8 cellular contexts compared by ENCODE assay signal in genomic region chr2:226836548-226836885, GRCh38. TPM values are rescaled to one million over a fixed set of nuclear protein-coding genes. Genes with fewer than 3 reads are reported as not detected.
A peak's percentile ranks its signal among the peaks of the same experiment; 100 is the strongest.
DNase-seq lines count a peak whose midpoint lies in the region; ATAC-seq, FAIRE-seq and TF ChIP-seq lines count a peak whose summit lies in the region.

No MANE protein-coding gene starts in this region.

- peak overlapping the region; percentile 98 for H3K4me3 Mint-ChIP-seq in CD4-positive, alpha-beta T cell

- no peaks in the 10 kb centered on the region for H3K27me3 ChIP-seq in CD4-positive, alpha-beta T cell (ENCODE audit: control insufficient read depth, insufficient read depth, low read length)
- H3K27me3 ChIP-seq in OCI-LY1 (ENCODE audit: insufficient read depth, low read length) (no peaks in the 10 kb centered on the region), endothelial cell of umbilical vein (ENCODE audit: control insufficient read depth in 2 of 2, insufficient read depth in 2 of 2, low read length in 2 of 2) (no peaks in the 10 kb centered on the region), ovary (no peaks in the 10 kb centered on the region)

- BruUV-seq in endothelial cell of umbilical vein (replicated peaks; lab: Mats Ljungman, UMichigan), result no TSS peak

- dilution Hi-C loops in endothelial cell of umbilical vein (cut with MboI; ENCODE audit: extremely low pct_ligation_motif_present, low sequenced_read_pairs), result no loop called here

- H3K4me1 Mint-ChIP-seq in CD4-positive, alpha-beta T cell (ENCODE audit: low read depth), result peaks cover 79% of the 10 kb centered on the region

- CTCF ChIA-PET in CD4-positive, alpha-beta T cell (lab: Charles Lee), result interaction anchor here (1.4 to 2.8 kb wide), 2 partner anchors 12 to 36 kb away, joined by 4 to 10 read pairs; partner anchors contain the start of gene IRS1
- CTCF ChIA-PET in endothelial cell of umbilical vein (lab: Charles Lee), result interaction anchor here (0.9 to 1.2 kb wide), 3 partner anchors 25 to 1171 kb away, joined by 3 to 4 read pairs (median 4); no protein-coding TSS in a partner anchor

- no peaks in the 10 kb centered on the region for H3K9me1 ChIP-seq in endothelial cell of umbilical vein (replicated peaks; ENCODE audit: control insufficient read depth, extremely low read depth, insufficient read depth, low read length)

- H3K9me3 ChIP-seq in CD4-positive, alpha-beta T cell (ENCODE audit: control insufficient read depth, low read length), result no peaks in the 10 kb centered on the region
- H3K9me3 ChIP-seq in OCI-LY1 (ENCODE audit: low read length) (no peaks in the 10 kb centered on the region), endothelial cell of umbilical vein (replicated peaks; ENCODE audit: control insufficient read depth, insufficient read depth, low read length) (no peaks in the 10 kb centered on the region), ovary (no peaks in the 10 kb centered on the region)

- peak overlapping the region; percentile 99 for H3K27ac ChIP-seq in CD4-positive, alpha-beta T cell (ENCODE audit: low read depth, low read length)
- H3K27ac ChIP-seq in OCI-LY1 (ENCODE audit: low read depth, low read length, poor library complexity, severe bottlenecking) (peak overlapping the region; percentile 97), endothelial cell of umbilical vein (ENCODE audit: insufficient read depth, low read depth, low read length) (peak overlapping the region; percentile 84), ovary (peak overlapping the region; percentile 90 to 95)

- H3K27me3 Mint-ChIP-seq in CD4-positive, alpha-beta T cell, result no peaks in the 10 kb centered on the region

- TF ChIP-seq CTCF in CD4-positive, alpha-beta T cell (IDR thresholded peaks at IDR 0.05), result no peak
- TF ChIP-seq CTCF in OCI-LY1 (IDR thresholded peaks at IDR 0.05; ENCODE audit: low read length) (no peak), endothelial cell of umbilical vein (IDR thresholded peaks at IDR 0.05; ENCODE audit: extremely low read depth in 1 of 2, insufficient read depth in 1 of 2, low read depth in 1 of 2, low read length in 2 of 2) (no peak), ovary (IDR thresholded peaks at IDR 0.05) (no peak)

- H3K36me3 Mint-ChIP-seq in CD4-positive, alpha-beta T cell (ENCODE audit: low read depth), result peaks cover 18% of the 10 kb centered on the region

- no peaks in the 10 kb centered on the region for H3K9me2 ChIP-seq in OCI-LY1 (ENCODE audit: low read depth, low read length)

- 0 to 2% (median 1%) methylated on average over 6 of the region's 6 CpGs for WGBS in ovary, 3 donors

- H3K9ac ChIP-seq in OCI-LY1 (ENCODE audit: low read length) (peak overlapping the region; percentile 93), endothelial cell of umbilical vein (replicated peaks; ENCODE audit: extremely low read depth, insufficient read depth, low read length) (peak overlapping the region; percentile 77)

- intact Hi-C loops in CD4-positive, alpha-beta T cell (cut with DNase I, micrococcal nuclease), result loop anchor here (1.0 to 10.0 kb wide), 5 partner anchors 36 to 638 kb away; partner anchors contain the start of genes MFF (in 2 of the 2) and AGFG1 (in 1 of the 2)
- intact Hi-C loops in endothelial cell of umbilical vein (cut with micrococcal nuclease), result loop anchor here (1.0 to 5.0 kb wide), 4 partner anchors 45 to 1099 kb away; no protein-coding TSS in a partner anchor
- intact Hi-C loops in ovary (cut with DNase I), result loop anchor here in 3 of 4 donors (10.0 kb wide), 1 partner anchor 148 kb away; no protein-coding TSS in a partner anchor

- no peaks in the 10 kb centered on the region for H3K9me3 Mint-ChIP-seq in CD4-positive, alpha-beta T cell

- H3K27ac Mint-ChIP-seq in CD4-positive, alpha-beta T cell, result peak overlapping the region; percentile 100

- H3K4me2 ChIP-seq in OCI-LY1 (ENCODE audit: low read length), result peak overlapping the region; percentile 95
- H3K4me2 ChIP-seq in endothelial cell of umbilical vein (ENCODE audit: insufficient read depth, low read length), result peak overlapping the region; percentile 80

- no peak for DNase-seq in CD4-positive, alpha-beta T cell
- DNase-seq in endothelial cell of umbilical vein (ENCODE audit: low read depth, low spot score) (no peak), ovary (no peak), amygdala (lab: John Stamatoyannopoulos, UW) (no peak), GM19238 (ENCODE audit: insufficient read length, low spot score) (no peak), cortex of kidney (lab: John Stamatoyannopoulos, UW) (no peak)

- H4K20me1 ChIP-seq in OCI-LY1 (ENCODE audit: insufficient read depth, low read length) (no peaks in the 10 kb centered on the region), endothelial cell of umbilical vein (replicated peaks; ENCODE audit: control insufficient read depth, extremely low read depth, insufficient read depth, low read length) (no peaks in the 10 kb centered on the region)

- H3K4me1 ChIP-seq in OCI-LY1 (ENCODE audit: insufficient read depth, low read length, severe bottlenecking) (peaks cover 63% of the 10 kb centered on the region), endothelial cell of umbilical vein (ENCODE audit: control insufficient read depth, extremely low read depth, insufficient read depth, low read length) (peaks cover 16% of the 10 kb centered on the region), ovary (ENCODE audit: insufficient read depth) (peaks cover 2% of the 10 kb centered on the region)

- H3K79me2 ChIP-seq in OCI-LY1 (ENCODE audit: insufficient read depth, low read length) (peaks cover 17% of the 10 kb centered on the region; the same call in 1 of the 2 replicates), endothelial cell of umbilical vein (ENCODE audit: control insufficient read depth, insufficient read depth, low read length) (peaks cover 2% of the 10 kb centered on the region)

- ATAC-seq in CD4-positive, alpha-beta T cell (ENCODE audit: poor library complexity), result peak; percentile 8
- peak; percentile 5 for ATAC-seq in GM21717 (IDR thresholded peaks at IDR 0.05; ENCODE audit: unreplicated experiment)

- H2AFZ ChIP-seq in OCI-LY1 (ENCODE audit: low read length), result no peak overlapping the region
- peak overlapping the region; percentile 86 for H2AFZ ChIP-seq in endothelial cell of umbilical vein (ENCODE audit: low read depth, low read length)

- H3K4me3 ChIP-seq in OCI-LY1 (ENCODE audit: low read depth, low read length, poor library complexity, severe bottlenecking) (peak overlapping the region; percentile 74), endothelial cell of umbilical vein (replicated peaks in 1 of 3; ENCODE audit: insufficient read depth in 1 of 3, low read depth in 1 of 3, low read length in 3 of 3) (peak overlapping the region; percentile 74 to 84 (median 82)), ovary (peak overlapping the region; percentile 85)

- peaks cover 15% of the 10 kb centered on the region for H3K36me3 ChIP-seq in OCI-LY1 (ENCODE audit: insufficient read depth, low read length)
- no peaks in the 10 kb centered on the region for H3K36me3 ChIP-seq in endothelial cell of umbilical vein (ENCODE audit: control insufficient read depth in 2 of 2, extremely low read depth in 1 of 2, insufficient read depth in 2 of 2, low read length in 2 of 2)
- no peaks in the 10 kb centered on the region for H3K36me3 ChIP-seq in ovary

- FAIRE-seq in endothelial cell of umbilical vein (lab: Jason Lieb, UNC), result no peak

- TF ChIP-seq EP300 in ovary (IDR thresholded peaks at IDR 0.05), result no peak

- POLR2A ChIA-PET in CD4-positive, alpha-beta T cell (lab: Charles Lee), result interaction anchor here (0.6 to 3.1 kb wide), 15 partner anchors 9 to 653 kb away, joined by 3 to 38 read pairs (median 5); partner anchors contain the start of genes IRS1 and MFF
- POLR2A ChIA-PET in endothelial cell of umbilical vein (lab: Charles Lee), result no interaction called here

- H3F3A ChIP-seq in OCI-LY1 (ENCODE audit: insufficient read depth, low read length), result 0 out of 2 replicates have a peak, but pooled peaks cover 10% of the 10 kb centered on the region

- no peak for TF ChIP-seq POLR2A in endothelial cell of umbilical vein (IDR thresholded peaks at IDR 0.05; ENCODE audit: low read depth, low read length)
- TF ChIP-seq POLR2A in ovary (IDR thresholded peaks at IDR 0.05), result no peak

TF ChIP-seq in endothelial cell of umbilical vein, 7 proteins besides CTCF, POLR2A, EP300 and RAD21 (continues in another document):
- TF ChIP-seq JUN (IDR thresholded peaks at IDR 0.05; ENCODE audit: borderline replicate concordance, insufficient read depth, insufficient read length, low read depth), result no peak
- no peak for TF ChIP-seq GATA2 (IDR thresholded peaks at IDR 0.05; ENCODE audit: insufficient read depth, insufficient read length, low read depth, low read length)
- no peak for TF ChIP-seq FOS (IDR thresholded peaks at IDR 0.05; ENCODE audit: borderline replicate concordance, insufficient read depth, low read length)
- TF ChIP-seq EZH2 (IDR thresholded peaks at IDR 0.05; ENCODE audit: borderline replicate concordance, low read depth, low read length, severe bottlenecking), result no peak
- TF ChIP-seq MYC (IDR thresholded peaks at IDR 0.05; ENCODE audit: low read depth, low read length), result no peak
- TF ChIP-seq POLR2AphosphoS5 (IDR thresholded peaks at IDR 0.05; ENCODE audit: insufficient read depth, low read depth, low read length), result no peak

RNA-seq across cellular contexts. Expression of gene RHBDD1, which starts 0.7 kb away (rescaled TPM):
- 10 to 100 TPM; 43.8 to 47.1 TPM for total RNA-seq in CD4-positive, alpha-beta T cell
- 16.1 and 19.4 TPM in 2 replicates for total RNA-seq in endothelial cell of umbilical vein
- 6.4 and 6.8 TPM in 2 replicates for polyA plus RNA-seq in endothelial cell of umbilical vein
- polyA plus RNA-seq in endothelial cell of umbilical vein (2011; cell fraction: cytosol; rRNA removed), result 5.7 and 6.1 TPM in 2 replicates
- polyA plus RNA-seq in endothelial cell of umbilical vein (2011; cell fraction: nucleus; rRNA removed), result 10.2 and 10.6 TPM in 2 replicates
- polyA plus RNA-seq in endothelial cell of umbilical vein (2012), result 11.6 and 14.2 TPM in 2 replicates
- polyA minus RNA-seq in endothelial cell of umbilical vein, result 26.2 and 35.5 TPM in 2 replicates
- 6.5 TPM for polyA minus RNA-seq in endothelial cell of umbilical vein (2011; cell fraction: cytosol; rRNA and poly(A)+ RNA removed)
- 37.7 and 54.9 TPM in 2 replicates for polyA minus RNA-seq in endothelial cell of umbilical vein (2011; cell fraction: nucleus; rRNA and poly(A)+ RNA removed)
- total RNA-seq in ovary, result 10 to 100 TPM; 18.5 to 95.8 (median 62.4) TPM
- 10 to 100 TPM; 11.5 to 44.9 TPM for polyA plus RNA-seq in ovary

RNA-seq across cellular contexts. Expression of gene IRS1, which starts 36.9 kb away (rescaled TPM):
- total RNA-seq in CD4-positive, alpha-beta T cell, result 1 to 10 TPM; 2.9 TPM
- total RNA-seq in endothelial cell of umbilical vein (0.05 and 0.11 TPM in 2 replicates), ovary (10 to 100 TPM; 29.5 to 87.0 (median 45.1) TPM)
- polyA plus RNA-seq in endothelial cell of umbilical vein (0.10 and 0.13 TPM in 2 replicates), ovary (10 to 100 TPM; 22.3 to 40.2 TPM)
- polyA plus RNA-seq in endothelial cell of umbilical vein (2011; cell fraction: cytosol; rRNA removed), result 0.03 and 0.08 TPM in 2 replicates
- 0.05 and 0.07 TPM in 2 replicates for polyA plus RNA-seq in endothelial cell of umbilical vein (2011; cell fraction: nucleus; rRNA removed)
- polyA plus RNA-seq in endothelial cell of umbilical vein (2012), result 0.56 and 0.64 TPM in 2 replicates
- 0.15 and 0.17 TPM in 2 replicates for polyA minus RNA-seq in endothelial cell of umbilical vein
- polyA minus RNA-seq in endothelial cell of umbilical vein (2011; cell fraction: cytosol; rRNA and poly(A)+ RNA removed), result 0.10 TPM
- 0.24 and 0.34 TPM in 2 replicates for polyA minus RNA-seq in endothelial cell of umbilical vein (2011; cell fraction: nucleus; rRNA and poly(A)+ RNA removed)

Comparison
In these comparisons a context has a peak if more than half of its experiments do, and no peak if none do; other contexts are left out.
1. RNA of gene IRS1, which starts 36.9 kb away (total RNA-seq): 29.5 to 87.0 TPM in ovary; 2.9 TPM in CD4-positive, alpha-beta T cell and 0.05 to 0.11 TPM in endothelial cell of umbilical vein; every median in the first group is over 4 times any median in the second.
2. Peak in every context shown above with its lines, with median percentiles within 50 percentile points of each other: H3K27ac ChIP-seq and H3K4me3 ChIP-seq.